In genomic region chrX:125306335-125306866, GRCh38 we compare ENCODE assay signal across 28 cellular contexts. TPM values are rescaled to one million over a fixed set of nuclear protein-coding genes. Genes with fewer than 3 reads are reported as not detected.
"Had no signal": no experiment of that assay in that cellular context is flagged by ENCODE, and none has a peak within 500 bp of the region (broad histone marks: within the 10 kb centered on the region; RNA-seq: fewer than 3 reads in every experiment).

No MANE protein-coding gene starts in this region.

- H3K27me3 ChIP-seq: body of pancreas, esophagus muscularis mucosa, foreskin keratinocyte, gastrocnemius medialis, heart left ventricle had no signal

- H3K27ac ChIP-seq: body of pancreas, esophagus muscularis mucosa, foreskin keratinocyte, gastrocnemius medialis, heart left ventricle had no signal

- ATAC-seq: activated CD4-positive, alpha-beta T cell treated with anti-CD3 and anti-CD28 coated beads for 36 hours; activated CD8-positive, alpha-beta memory T cell treated with anti-CD3 and anti-CD28 coated beads, Interleukin-2, amount 10 ng/mL, durations not matched to agents 7 days and 5 days; activated CD8-positive, alpha-beta T cell treated with anti-CD3 and anti-CD28 coated beads, Interleukin-2, amount 10 ng/mL, durations not matched to agents 7 days and 5 days; activated naive CD4-positive, alpha-beta T cell treated with anti-CD3 and anti-CD28 coated beads, Interleukin-2, amount 50 U/mL, for 72 hours; body of pancreas; effector memory CD8-positive, alpha-beta T cell; foreskin keratinocyte; gastrocnemius medialis; heart left ventricle had no signal

- DNase-seq: activated CD4-positive, alpha-beta memory T cell treated with anti-CD3 and anti-CD28 coated beads for 36 hours; activated CD4-positive, alpha-beta T cell treated with anti-CD3 and anti-CD28 coated beads for 36 hours; activated CD4-positive, alpha-beta T cell treated with anti-CD3 and anti-CD28 coated beads, Interleukin-2, amount 10 ng/mL, durations not matched to agents 24 days and 14 days; activated CD4-positive, CD25-positive, alpha-beta regulatory T cell; activated CD4-positive, CD25-positive, alpha-beta regulatory T cell treated with anti-CD3 and anti-CD28 coated beads, Interleukin-2, amount 50 U/mL, for 72 hours; activated CD8-positive, alpha-beta memory T cell treated with anti-CD3 and anti-CD28 coated beads, Interleukin-2, amount 10 ng/mL, durations not matched to agents 7 days and 5 days; activated CD8-positive, alpha-beta memory T cell treated with anti-CD3 and anti-CD28 coated beads, Interleukin-2, amount 50 U/mL, for 4 hours; activated CD8-positive, alpha-beta T cell treated with anti-CD3 and anti-CD28 coated beads, Interleukin-2, amount 10 ng/mL, durations not matched to agents 7 days and 5 days; activated effector memory CD4-positive, alpha-beta T cell treated with anti-CD3 and anti-CD28 coated beads, Interleukin-2, amount 50 U/mL, for 16 hours; activated naive CD4-positive, alpha-beta T cell treated with anti-CD3 and anti-CD28 coated beads, Interleukin-2, amount 10 ng/mL, durations not matched to agents 7 days and 5 days; activated naive CD8-positive, alpha-beta T cell treated with anti-CD3 and anti-CD28 coated beads, Interleukin-2, amount 10 ng/mL, durations not matched to agents 7 days and 5 days; activated T-cell treated with anti-CD3 and anti-CD28 coated beads, Interleukin-2, amount 50 U/mL, for 1 hour; activated T-cell treated with anti-CD3 and anti-CD28 coated beads, Interleukin-2, amount 50 U/mL, for 48 hours; amniotic stem cell; anterior cingulate cortex; body of pancreas; caudate nucleus; cortex of kidney; dermis blood vessel endothelial cell; effector CD4-positive, alpha-beta T cell; effector memory CD8-positive, alpha-beta T cell; erythroblast; foreskin keratinocyte; gastrocnemius medialis; glutamatergic neuron; heart left ventricle had no signal

- H3K4me3 ChIP-seq: body of pancreas, esophagus muscularis mucosa, gastrocnemius medialis, heart left ventricle had no signal

- H3K9me3 ChIP-seq: body of pancreas, esophagus muscularis mucosa, gastrocnemius medialis, heart left ventricle had no signal

- H3K36me3 ChIP-seq: esophagus muscularis mucosa, gastrocnemius medialis, heart left ventricle had no signal

- H3K4me1 ChIP-seq: body of pancreas, esophagus muscularis mucosa, foreskin keratinocyte, gastrocnemius medialis, heart left ventricle had no signal

RNA-seq across cellular contexts. Expression of gene TEX13C, which starts 13.3 kb away (rescaled TPM):
- polyA plus RNA-seq: foreskin keratinocyte, heart left ventricle had no signal
